ENCODE assay signal across 13 cellular contexts in the genomic region with DNA sequence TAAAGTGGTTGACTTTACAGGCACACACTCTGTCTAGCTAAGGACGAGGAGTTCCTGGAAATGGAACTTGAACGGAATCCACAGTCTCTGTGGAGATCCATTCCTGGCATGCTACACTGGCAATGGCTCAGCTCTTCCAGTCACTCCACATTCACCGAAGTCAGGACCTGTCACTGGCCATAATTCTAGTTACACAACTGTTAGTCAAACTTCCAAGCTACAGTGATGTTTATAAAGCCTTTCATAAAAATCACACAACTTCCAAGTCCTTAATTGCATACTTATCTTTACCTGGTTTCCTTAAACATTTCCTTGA. TPM values are rescaled to one million over a fixed set of nuclear protein-coding genes. Genes with fewer than 3 reads are reported as not detected.
DNase-seq lines count a peak whose midpoint lies in the region; ATAC-seq and TF ChIP-seq lines count a peak whose summit lies in the region.
"Had no signal": no experiment of that assay in that cellular context is flagged by ENCODE, and none has a peak within 500 bp of the region (broad histone marks: within the 10 kb centered on the region; RNA-seq: fewer than 3 reads in every experiment).

No MANE protein-coding gene starts in this region.

- peak overlapping the region; percentile 17 for H3K4me3 ChIP-seq in LNCaP clone FGC (ENCODE audit: low read depth, low read length)
- no peak overlapping the region for H3K4me3 ChIP-seq in thyroid gland (replicated peaks in 1 of 3)
- H3K4me3 ChIP-seq: hepatocyte had no signal

- no peaks in the 10 kb centered on the region for H3K9me3 Mint-ChIP-seq in immature natural killer cell
- H3K9me3 Mint-ChIP-seq: activated T-cell treated with anti-CD3 and anti-CD28 coated beads, Interleukin-2, amount 50 U/mL, for 4 hours had no signal

- TF ChIP-seq CTCF in LNCaP clone FGC (IDR thresholded peaks at IDR 0.05; ENCODE audit: control insufficient read depth, extremely low read depth, insufficient read depth) = no peak
- TF ChIP-seq CTCF in thyroid gland (IDR thresholded peaks at IDR 0.05) = no peak

- no peaks in the 10 kb centered on the region for H3K4me1 Mint-ChIP-seq in immature natural killer cell

- H3K27me3 ChIP-seq in thyroid gland = no peaks in the 10 kb centered on the region
- H3K27me3 ChIP-seq: hepatocyte had no signal

- H3K4me3 Mint-ChIP-seq in immature natural killer cell = no peak overlapping the region
- H3K4me3 Mint-ChIP-seq: activated T-cell treated with anti-CD3 and anti-CD28 coated beads, Interleukin-2, amount 50 U/mL, for 4 hours had no signal

- H3K36me3 Mint-ChIP-seq in immature natural killer cell = no peaks in the 10 kb centered on the region

- H3K27me3 Mint-ChIP-seq in immature natural killer cell (ENCODE audit: low read depth in 3 of 3) = peaks cover 0 to 3% (median 0%) of the 10 kb centered on the region in 3 donors

- no peaks in the 10 kb centered on the region for H3K36me3 ChIP-seq in thyroid gland

- no peaks in the 10 kb centered on the region for H3K9me3 ChIP-seq in thyroid gland

- intact Hi-C loops in thyroid gland (cut with DNase I) = no loop called here

- WGBS in thyroid gland, 2 donors = 16 to 30% methylated on average over 3 of the region's 3 CpGs

- DNase-seq in LNCaP clone FGC (ENCODE audit: low read depth) (peak; percentile 93), fibroblast of gingiva (ENCODE audit: low read depth) (peak; percentile 73), midbrain (lab: John Stamatoyannopoulos, UW) (peak; percentile 45), thyroid gland (peak; percentile 57 to 64), NCI-H1105 treated with DMSO at 0.1 percent for 48 hours (lab: John Stamatoyannopoulos, UW) (no peak), immature natural killer cell (no peak), T-helper 9 cell (no peak)
- DNase-seq: activated T-cell treated with anti-CD3 and anti-CD28 coated beads, Interleukin-2, amount 50 U/mL, for 4 hours; effector CD4-positive, alpha-beta T cell; stimulated activated CD4-positive, alpha-beta T cell treated with anti-CD3 and anti-CD28 coated beads, Interleukin-2, amount 100 ng/mL, for 24 hours had no signal

- no peak for ATAC-seq in GM19035 (IDR thresholded peaks at IDR 0.05; ENCODE audit: unreplicated experiment)
- ATAC-seq: activated T-cell treated with anti-CD3 and anti-CD28 coated beads, Interleukin-2, amount 50 U/mL, for 4 hours; HCT116 had no signal

- H3K27ac ChIP-seq in thyroid gland = peak overlapping the region; percentile 48 to 73 (median 71)

- no peak overlapping the region for H3K27ac Mint-ChIP-seq in immature natural killer cell

- no peak for TF ChIP-seq POLR2A in thyroid gland (IDR thresholded peaks at IDR 0.05)

- peaks cover 24 to 26% of the 10 kb centered on the region in 2 donors for H3K4me1 ChIP-seq in thyroid gland

RNA-seq across cellular contexts. Expression of gene CDC14B, which starts 15.7 kb away (rescaled TPM):
- total RNA-seq in thyroid gland = 10 to 100 TPM; 39.7 to 87.4 (median 56.3) TPM
- polyA plus RNA-seq in immature natural killer cell = 1 to 10 TPM; 2.7 to 4.3 (median 4.1) TPM

RNA-seq across cellular contexts. Expression of gene PRXL2C, which starts 51.2 kb away (rescaled TPM):
- 10 to 100 TPM; 16.7 to 25.6 (median 22.5) TPM for total RNA-seq in thyroid gland
- 10 to 100 TPM in 2 of 3 donors, 1 to 10 TPM in 1; 6.3 to 13.2 (median 12.6) TPM for polyA plus RNA-seq in immature natural killer cell

Comparison
In these comparisons a context has a peak if more than half of its experiments do, and no peak if none do; other contexts are left out.
1. DNase-seq: peak in LNCaP clone FGC (single experiment), fibroblast of gingiva (single experiment), midbrain (single experiment) and thyroid gland (2 of 2); none in NCI-H1105 treated with DMSO at 0.1 percent for 48 hours (single experiment), immature natural killer cell (0 of 3) and T-helper 9 cell (single experiment).